ENCODE assay signal across 1 cellular context in the genomic region with DNA sequence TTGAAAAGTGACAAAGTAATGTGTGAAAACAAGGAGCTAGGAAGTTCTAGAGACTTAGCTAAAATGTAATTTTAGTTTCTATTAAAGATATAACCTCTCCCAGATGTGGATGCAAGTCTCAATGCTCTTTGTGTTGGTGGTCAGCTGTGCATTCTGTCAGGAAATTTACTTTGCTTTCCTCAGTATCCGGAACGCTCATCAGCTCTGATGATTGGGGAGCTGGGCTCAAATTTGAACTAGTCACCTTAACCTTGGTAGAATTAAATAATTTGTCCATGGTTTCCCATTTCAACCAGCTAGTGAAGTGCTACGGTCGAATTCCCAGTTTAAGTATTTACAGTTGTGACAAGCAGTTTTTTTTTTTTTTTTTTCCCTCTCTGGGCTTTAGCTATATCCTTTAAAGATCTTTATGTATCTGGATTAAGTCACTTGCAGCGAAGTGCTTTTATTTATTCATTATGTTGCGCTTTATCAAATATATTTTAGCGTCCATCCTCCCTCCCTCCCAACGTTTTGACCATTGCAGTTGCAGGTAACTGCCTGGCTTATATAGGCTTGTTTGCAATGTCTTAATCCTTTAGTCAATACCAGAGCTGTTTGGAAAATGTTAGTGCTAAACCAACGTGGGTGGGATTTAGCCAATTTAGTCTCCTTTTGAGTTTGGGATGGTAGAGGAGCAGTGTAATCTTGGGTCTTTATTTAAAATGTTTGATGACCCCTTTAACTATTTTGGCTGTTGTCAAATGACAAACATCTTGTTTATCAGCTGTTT.
TF ChIP-seq lines count a peak whose summit lies in the region.

No MANE protein-coding gene starts in this region.

TF ChIP-seq in K562, 482 proteins besides CTCF, POLR2A, EP300 and RAD21:
- TF ChIP-seq, protein P1, sequence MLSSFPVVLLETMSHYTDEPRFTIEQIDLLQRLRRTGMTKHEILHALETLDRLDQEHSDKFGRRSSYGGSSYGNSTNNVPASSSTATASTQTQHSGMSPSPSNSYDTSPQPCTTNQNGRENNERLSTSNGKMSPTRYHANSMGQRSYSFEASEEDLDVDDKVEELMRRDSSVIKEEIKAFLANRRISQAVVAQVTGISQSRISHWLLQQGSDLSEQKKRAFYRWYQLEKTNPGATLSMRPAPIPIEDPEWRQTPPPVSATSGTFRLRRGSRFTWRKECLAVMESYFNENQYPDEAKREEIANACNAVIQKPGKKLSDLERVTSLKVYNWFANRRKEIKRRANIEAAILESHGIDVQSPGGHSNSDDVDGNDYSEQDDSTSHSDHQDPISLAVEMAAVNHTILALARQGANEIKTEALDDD (IDR thresholded peaks at IDR 0.05): 0 out of 2 replicates have a peak, but pooled peaks have one; percentile 56
- no peak for TF ChIP-seq LARP7 (IDR thresholded peaks at IDR 0.05)
